In the genomic region with DNA sequence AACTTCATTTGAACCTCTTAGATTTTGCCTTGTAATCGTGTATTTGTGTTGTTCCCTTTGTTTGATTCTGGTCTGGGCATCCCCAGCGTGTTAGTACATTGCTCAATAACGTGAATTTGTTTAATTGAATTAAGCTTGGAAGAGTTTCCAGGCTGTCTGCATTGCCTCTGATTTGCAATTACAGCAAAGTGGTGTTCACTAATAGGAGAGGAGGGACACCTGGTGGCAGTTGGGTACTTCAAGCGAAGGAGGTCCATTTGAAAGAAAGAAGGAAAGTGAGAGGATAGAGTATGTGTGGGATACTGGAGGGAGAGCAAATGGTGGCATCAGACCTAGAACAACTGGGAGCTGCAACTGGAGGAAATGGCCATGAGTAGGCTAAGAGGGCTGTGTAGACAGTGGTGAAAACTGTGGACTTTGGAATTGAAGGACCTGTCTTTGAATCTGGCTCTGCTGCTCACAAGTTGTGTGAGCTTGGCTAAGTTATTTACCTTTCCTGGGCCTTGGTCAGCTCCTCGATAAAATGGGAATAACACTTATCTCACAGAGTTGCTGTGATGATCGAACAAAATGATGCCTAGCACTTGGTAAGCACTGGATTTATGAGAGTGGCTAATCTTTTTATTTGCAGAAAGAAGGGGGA, we compare ENCODE assay signal across 9 cellular contexts. TPM values are rescaled to one million over a fixed set of nuclear protein-coding genes. Genes with fewer than 3 reads are reported as not detected.
DNase-seq lines count a peak whose midpoint lies in the region; ATAC-seq, FAIRE-seq and TF ChIP-seq lines count a peak whose summit lies in the region.
"Had no signal": no experiment of that assay in that cellular context is flagged by ENCODE, and none has a peak within 500 bp of the region (broad histone marks: within the 10 kb centered on the region; RNA-seq: fewer than 3 reads in every experiment).

No MANE protein-coding gene starts in this region.

- peak; percentile 19 to 87 (median 79) for TF ChIP-seq CTCF in body of pancreas (IDR thresholded peaks at IDR 0.05)

- intact Hi-C loops in body of pancreas (cut with DNase I): loop anchor here (5.0 kb wide), 1 partner anchor 754 kb away; no protein-coding TSS in a partner anchor

- no peak overlapping the region for H3K4me3 ChIP-seq in body of pancreas

- H3K27ac ChIP-seq in body of pancreas: no peak overlapping the region

- DNase-seq in DMS114 treated with DMSO at 0.1 percent for 48 hours (lab: John Stamatoyannopoulos, UW; ENCODE audit: unreplicated experiment): peak; percentile 30
- DNase-seq in HTR-8/SVneo (ENCODE audit: insufficient read length, low spot score): peak; percentile 30
- peak; percentile 67 for DNase-seq in RKO (ENCODE audit: low spot score)
- DNase-seq in body of pancreas: peak; percentile 58 to 78 (median 65)
- DNase-seq in islet precursor cell: peak; percentile 67
- peak; percentile 5 to 7 for DNase-seq in stimulated activated CD8-positive, alpha-beta memory T cell treated with anti-CD3 and anti-CD28 coated beads, Interleukin-7, amount 100 ng/mL, for 4 hours (ENCODE audit: low read depth in 2 of 2)

- WGBS in body of pancreas, 2 donors: 15 to 16% methylated on average over 6 of the region's 6 CpGs

- no peaks in the 10 kb centered on the region for H3K9me3 ChIP-seq in body of pancreas

- FAIRE-seq in HTR-8/SVneo (lab: Jason Lieb, UNC): no peak
- FAIRE-seq: TTC549 had no signal

- H3K36me3 ChIP-seq in body of pancreas (replicated peaks in 1 of 2; ENCODE audit: insufficient read depth in 1 of 2, low read depth in 2 of 2): no peaks in the 10 kb centered on the region

- H3K27me3 ChIP-seq in body of pancreas: no peaks in the 10 kb centered on the region

- TF ChIP-seq POLR2A in body of pancreas (IDR thresholded peaks at IDR 0.05): no peak

- peak; percentile 70 for ATAC-seq in GM19351 (IDR thresholded peaks at IDR 0.05; ENCODE audit: unreplicated experiment)
- ATAC-seq in body of pancreas: peak; percentile 78
- no peak for ATAC-seq in HG02981 (IDR thresholded peaks at IDR 0.05; ENCODE audit: unreplicated experiment)

- no peaks in the 10 kb centered on the region for H3K4me1 ChIP-seq in body of pancreas

RNA-seq across cellular contexts. Expression of a gene that starts 15.2 kb away (rescaled TPM):
- total RNA-seq in body of pancreas: 1 to 10 TPM; 2.3 to 6.0 TPM

RNA-seq across cellular contexts. Expression of a gene that starts 45.7 kb away (rescaled TPM):
- 100 to 1,000 TPM; 119 to 154 TPM for total RNA-seq in body of pancreas

Comparison
In these comparisons a context has a peak if more than half of its experiments do, and no peak if none do; other contexts are left out.
1. DNase-seq: peak in every context shown above with its lines; median percentile 67 in RKO; 67 in islet precursor cell; 65 in body of pancreas; 30 in DMS114 treated with DMSO at 0.1 percent for 48 hours; 30 in HTR-8/SVneo; 6 in stimulated activated CD8-positive, alpha-beta memory T cell treated with anti-CD3 and anti-CD28 coated beads, Interleukin-7, amount 100 ng/mL, for 4 hours.